27 cellular contexts compared by ENCODE assay signal in the genomic region with DNA sequence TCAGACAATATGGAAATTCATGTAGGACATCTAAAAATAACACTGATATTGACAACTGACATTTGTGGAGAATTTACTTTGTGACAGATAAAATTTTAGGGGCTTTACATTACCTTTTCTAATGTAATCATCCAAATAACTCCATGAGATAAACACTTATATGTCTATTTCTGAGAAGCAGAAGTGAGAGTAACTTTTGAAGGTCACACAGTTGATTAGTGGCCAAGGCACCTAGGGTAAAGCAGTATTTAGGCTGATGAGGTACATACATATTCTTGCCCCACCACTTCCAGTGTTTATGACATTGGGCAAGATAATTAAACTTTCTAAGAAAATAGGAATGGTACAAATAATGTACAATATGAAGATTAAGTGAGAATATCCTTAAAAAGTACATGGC.
"Had no signal": no experiment of that assay in that cellular context is flagged by ENCODE, and none has a peak within 500 bp of the region (broad histone marks: within the 10 kb centered on the region; RNA-seq: fewer than 3 reads in every experiment).

No MANE protein-coding gene starts in this region.

- H3K36me3 ChIP-seq: breast epithelium, neutrophil, prostate gland, vagina had no signal

- ATAC-seq: activated naive CD4-positive, alpha-beta T cell treated with anti-CD3 and anti-CD28 coated beads, Interleukin-2, amount 50 U/mL, for 72 hours; esophagus mucosa; left colon; sciatic nerve; stimulated activated effector memory CD8-positive, alpha-beta T cell treated with anti-CD3 and anti-CD28 coated beads, Interleukin-12 subunit alpha, Interleukin-12 subunit beta, amount 100 ng/mL, for 72 hours; stimulated activated naive CD8-positive, alpha-beta T cell treated with anti-CD3 and anti-CD28 coated beads, Interleukin-15, amount 100 ng/mL, for 72 hours; WTC11 had no signal

- H3K4me3 ChIP-seq: breast epithelium, prostate gland, skin epidermis, vagina had no signal

- FAIRE-seq: keratinocyte had no signal

- H3K4me1 ChIP-seq: breast epithelium, prostate gland, vagina had no signal

- H3K27me3 ChIP-seq: breast epithelium, vagina had no signal

- DNase-seq: activated CD4-positive, alpha-beta memory T cell treated with anti-CD3 and anti-CD28 coated beads, Interleukin-2, amount 10 ng/mL, durations not matched to agents 7 days and 5 days; activated CD4-positive, alpha-beta T cell treated with anti-CD3 and anti-CD28 coated beads for 1 hour; activated CD4-positive, alpha-beta T cell treated with anti-CD3 and anti-CD28 coated beads, Interleukin-2, amount 10 ng/mL, durations not matched to agents 7 days and 5 days; activated naive CD4-positive, alpha-beta T cell; activated T-cell treated with anti-CD3 and anti-CD28 coated beads, Interleukin-2, amount 50 U/mL, for 48 hours; central memory CD4-positive, alpha-beta T cell; endodermal cell; foreskin fibroblast; head of caudate nucleus; hippocampal formation; left colon; mammary epithelial cell; retina; stimulated activated CD4-positive, alpha-beta T cell treated with anti-CD3 and anti-CD28 coated beads, Interleukin-4, amount 100 ng/mL, for 24 hours; stimulated activated naive CD8-positive, alpha-beta T cell treated with anti-CD3 and anti-CD28 coated beads, Interleukin-15, amount 100 ng/mL, for 72 hours; substantia nigra had no signal

- H3K9me3 ChIP-seq: breast epithelium, neutrophil, prostate gland, vagina had no signal

- H3K27ac ChIP-seq: breast epithelium, neutrophil, prostate gland, skin epidermis, vagina had no signal
